Comparison of ENCODE assay signal across 1 cellular context in the genomic region with DNA sequence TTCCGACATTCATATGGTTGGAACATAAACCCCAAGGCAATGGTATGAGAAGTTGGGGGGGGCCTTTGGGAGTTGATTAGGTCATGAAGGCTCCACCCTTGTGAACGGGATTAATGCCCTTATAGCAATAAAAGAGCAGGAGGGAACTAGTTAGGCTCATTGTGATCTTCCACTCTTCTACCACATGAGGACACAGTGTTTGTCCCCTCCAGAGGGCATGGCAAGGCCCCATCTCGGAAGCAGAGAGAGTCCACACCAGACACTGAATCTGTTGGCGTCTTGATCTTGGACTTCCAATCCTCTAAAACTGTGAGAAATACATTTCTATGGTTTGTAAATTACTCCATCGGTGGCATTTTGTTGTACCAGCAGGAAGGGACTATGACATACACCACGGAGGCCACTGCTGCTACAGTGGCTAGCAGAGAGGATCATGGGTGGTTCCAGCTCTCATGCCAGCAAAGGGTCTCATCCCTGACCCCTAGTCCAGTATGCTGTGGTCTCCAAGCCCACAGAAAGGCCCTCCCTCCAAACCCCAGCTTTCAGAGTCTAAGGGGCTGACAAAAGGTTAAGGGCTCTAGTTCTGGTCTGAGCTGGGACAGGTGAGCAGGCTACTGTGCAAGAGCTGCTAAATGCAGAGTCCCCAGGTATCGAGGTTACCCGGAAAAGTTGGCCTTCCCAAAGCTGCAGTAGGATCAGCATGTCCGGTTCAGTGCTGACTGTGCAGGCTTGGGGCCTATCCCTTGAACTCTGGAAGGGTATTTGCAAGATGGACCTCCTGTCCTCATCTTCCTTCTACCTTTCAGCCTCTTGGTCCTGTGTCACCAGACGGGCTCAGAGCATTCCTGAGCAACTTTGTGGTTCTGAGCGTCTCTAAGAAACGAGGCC.
TF ChIP-seq lines count a peak whose summit lies in the region.

No MANE protein-coding gene starts in this region.

TF ChIP-seq in WTC11, 78 proteins besides CTCF, POLR2A, EP300 and RAD21 (continued from another document):
- TF ChIP-seq, protein P1, sequence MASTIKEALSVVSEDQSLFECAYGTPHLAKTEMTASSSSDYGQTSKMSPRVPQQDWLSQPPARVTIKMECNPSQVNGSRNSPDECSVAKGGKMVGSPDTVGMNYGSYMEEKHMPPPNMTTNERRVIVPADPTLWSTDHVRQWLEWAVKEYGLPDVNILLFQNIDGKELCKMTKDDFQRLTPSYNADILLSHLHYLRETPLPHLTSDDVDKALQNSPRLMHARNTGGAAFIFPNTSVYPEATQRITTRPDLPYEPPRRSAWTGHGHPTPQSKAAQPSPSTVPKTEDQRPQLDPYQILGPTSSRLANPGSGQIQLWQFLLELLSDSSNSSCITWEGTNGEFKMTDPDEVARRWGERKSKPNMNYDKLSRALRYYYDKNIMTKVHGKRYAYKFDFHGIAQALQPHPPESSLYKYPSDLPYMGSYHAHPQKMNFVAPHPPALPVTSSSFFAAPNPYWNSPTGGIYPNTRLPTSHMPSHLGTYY (CRISPR knock-in tag; IDR thresholded peaks at IDR 0.05) = no peak
- no peak for TF ChIP-seq ESRRA (CRISPR knock-in tag; IDR thresholded peaks at IDR 0.05; ENCODE audit: borderline replicate concordance)
- no peak for TF ChIP-seq SMAD4 (CRISPR knock-in tag; IDR thresholded peaks at IDR 0.05)
- TF ChIP-seq ZNF138 (CRISPR knock-in tag; conservative IDR thresholded peaks at IDR 0.05) = no peak
- TF ChIP-seq, protein P2, sequence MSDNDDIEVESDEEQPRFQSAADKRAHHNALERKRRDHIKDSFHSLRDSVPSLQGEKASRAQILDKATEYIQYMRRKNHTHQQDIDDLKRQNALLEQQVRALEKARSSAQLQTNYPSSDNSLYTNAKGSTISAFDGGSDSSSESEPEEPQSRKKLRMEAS (CRISPR knock-in tag; IDR thresholded peaks at IDR 0.05) = no peak
- TF ChIP-seq, protein P3, sequence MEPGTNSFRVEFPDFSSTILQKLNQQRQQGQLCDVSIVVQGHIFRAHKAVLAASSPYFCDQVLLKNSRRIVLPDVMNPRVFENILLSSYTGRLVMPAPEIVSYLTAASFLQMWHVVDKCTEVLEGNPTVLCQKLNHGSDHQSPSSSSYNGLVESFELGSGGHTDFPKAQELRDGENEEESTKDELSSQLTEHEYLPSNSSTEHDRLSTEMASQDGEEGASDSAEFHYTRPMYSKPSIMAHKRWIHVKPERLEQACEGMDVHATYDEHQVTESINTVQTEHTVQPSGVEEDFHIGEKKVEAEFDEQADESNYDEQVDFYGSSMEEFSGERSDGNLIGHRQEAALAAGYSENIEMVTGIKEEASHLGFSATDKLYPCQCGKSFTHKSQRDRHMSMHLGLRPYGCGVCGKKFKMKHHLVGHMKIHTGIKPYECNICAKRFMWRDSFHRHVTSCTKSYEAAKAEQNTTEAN (CRISPR knock-in tag; IDR thresholded peaks at IDR 0.05) = no peak
- no peak for TF ChIP-seq ZNF423 (CRISPR knock-in tag; IDR thresholded peaks at IDR 0.05)
- no peak for TF ChIP-seq FOXK1 (CRISPR knock-in tag; IDR thresholded peaks at IDR 0.05)
- no peak for TF ChIP-seq IRF2 (CRISPR knock-in tag; IDR thresholded peaks at IDR 0.05; ENCODE audit: borderline replicate concordance, low read depth)
- TF ChIP-seq MXD4 (CRISPR knock-in tag; IDR thresholded peaks at IDR 0.05; ENCODE audit: borderline replicate concordance) = no peak
- TF ChIP-seq, protein P4, sequence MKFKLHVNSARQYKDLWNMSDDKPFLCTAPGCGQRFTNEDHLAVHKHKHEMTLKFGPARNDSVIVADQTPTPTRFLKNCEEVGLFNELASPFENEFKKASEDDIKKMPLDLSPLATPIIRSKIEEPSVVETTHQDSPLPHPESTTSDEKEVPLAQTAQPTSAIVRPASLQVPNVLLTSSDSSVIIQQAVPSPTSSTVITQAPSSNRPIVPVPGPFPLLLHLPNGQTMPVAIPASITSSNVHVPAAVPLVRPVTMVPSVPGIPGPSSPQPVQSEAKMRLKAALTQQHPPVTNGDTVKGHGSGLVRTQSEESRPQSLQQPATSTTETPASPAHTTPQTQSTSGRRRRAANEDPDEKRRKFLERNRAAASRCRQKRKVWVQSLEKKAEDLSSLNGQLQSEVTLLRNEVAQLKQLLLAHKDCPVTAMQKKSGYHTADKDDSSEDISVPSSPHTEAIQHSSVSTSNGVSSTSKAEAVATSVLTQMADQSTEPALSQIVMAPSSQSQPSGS (CRISPR knock-in tag; IDR thresholded peaks at IDR 0.05; ENCODE audit: borderline replicate concordance, low read depth) = no peak
- no peak for TF ChIP-seq RORB (CRISPR knock-in tag; IDR thresholded peaks at IDR 0.05)
- TF ChIP-seq ATF1 (CRISPR knock-in tag; IDR thresholded peaks at IDR 0.05) = no peak
- TF ChIP-seq, protein P5, sequence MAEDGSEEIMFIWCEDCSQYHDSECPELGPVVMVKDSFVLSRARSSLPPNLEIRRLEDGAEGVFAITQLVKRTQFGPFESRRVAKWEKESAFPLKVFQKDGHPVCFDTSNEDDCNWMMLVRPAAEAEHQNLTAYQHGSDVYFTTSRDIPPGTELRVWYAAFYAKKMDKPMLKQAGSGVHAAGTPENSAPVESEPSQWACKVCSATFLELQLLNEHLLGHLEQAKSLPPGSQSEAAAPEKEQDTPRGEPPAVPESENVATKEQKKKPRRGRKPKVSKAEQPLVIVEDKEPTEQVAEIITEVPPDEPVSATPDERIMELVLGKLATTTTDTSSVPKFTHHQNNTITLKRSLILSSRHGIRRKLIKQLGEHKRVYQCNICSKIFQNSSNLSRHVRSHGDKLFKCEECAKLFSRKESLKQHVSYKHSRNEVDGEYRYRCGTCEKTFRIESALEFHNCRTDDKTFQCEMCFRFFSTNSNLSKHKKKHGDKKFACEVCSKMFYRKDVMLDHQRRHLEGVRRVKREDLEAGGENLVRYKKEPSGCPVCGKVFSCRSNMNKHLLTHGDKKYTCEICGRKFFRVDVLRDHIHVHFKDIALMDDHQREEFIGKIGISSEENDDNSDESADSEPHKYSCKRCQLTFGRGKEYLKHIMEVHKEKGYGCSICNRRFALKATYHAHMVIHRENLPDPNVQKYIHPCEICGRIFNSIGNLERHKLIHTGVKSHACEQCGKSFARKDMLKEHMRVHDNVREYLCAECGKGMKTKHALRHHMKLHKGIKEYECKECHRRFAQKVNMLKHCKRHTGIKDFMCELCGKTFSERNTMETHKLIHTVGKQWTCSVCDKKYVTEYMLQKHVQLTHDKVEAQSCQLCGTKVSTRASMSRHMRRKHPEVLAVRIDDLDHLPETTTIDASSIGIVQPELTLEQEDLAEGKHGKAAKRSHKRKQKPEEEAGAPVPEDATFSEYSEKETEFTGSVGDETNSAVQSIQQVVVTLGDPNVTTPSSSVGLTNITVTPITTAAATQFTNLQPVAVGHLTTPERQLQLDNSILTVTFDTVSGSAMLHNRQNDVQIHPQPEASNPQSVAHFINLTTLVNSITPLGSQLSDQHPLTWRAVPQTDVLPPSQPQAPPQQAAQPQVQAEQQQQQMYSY (CRISPR knock-in tag; IDR thresholded peaks at IDR 0.05) = no peak
TF ChIP-seq in WTC11: peak in this region for 0.
